ENCODE assay signal across 8 cellular contexts in genomic region chr13:50080158-50080855, GRCh38.
DNase-seq lines count a peak whose midpoint lies in the region; ATAC-seq and TF ChIP-seq lines count a peak whose summit lies in the region.

No MANE protein-coding gene starts in this region.

- TF ChIP-seq CTCF in esophagus squamous epithelium (IDR thresholded peaks at IDR 0.05) (no peak), nephron progenitor cell (IDR thresholded peaks at IDR 0.05) (no peak), vagina (IDR thresholded peaks at IDR 0.05) (no peak)

- peak overlapping the region; percentile 75 to 84 (median 78) for H3K4me3 ChIP-seq in esophagus squamous epithelium
- H3K4me3 ChIP-seq in vagina: peak overlapping the region; percentile 45 to 58

- H3K27ac Mint-ChIP-seq in activated CD8-positive, alpha-beta T cell treated with anti-CD3 and anti-CD28 coated beads, Interleukin-2, amount 10 ng/mL, durations not matched to agents 7 days and 5 days: peak overlapping the region; percentile 99
- peak overlapping the region; percentile 97 for H3K27ac Mint-ChIP-seq in nephron progenitor cell

- no peaks in the 10 kb centered on the region for H3K9me3 Mint-ChIP-seq in activated CD8-positive, alpha-beta T cell treated with anti-CD3 and anti-CD28 coated beads, Interleukin-2, amount 10 ng/mL, durations not matched to agents 7 days and 5 days (ENCODE audit: insufficient read depth)
- H3K9me3 Mint-ChIP-seq in nephron progenitor cell: no peaks in the 10 kb centered on the region

- no peaks in the 10 kb centered on the region for H3K27me3 Mint-ChIP-seq in activated CD8-positive, alpha-beta T cell treated with anti-CD3 and anti-CD28 coated beads, Interleukin-2, amount 10 ng/mL, durations not matched to agents 7 days and 5 days (ENCODE audit: low read depth)
- peaks cover 2% of the 10 kb centered on the region for H3K27me3 Mint-ChIP-seq in nephron progenitor cell (ENCODE audit: low read depth, poor library complexity)

- H3K4me1 ChIP-seq in esophagus squamous epithelium: peaks cover 10 to 77% (median 15%) of the 10 kb centered on the region in 3 donors
- peaks cover 56% of the 10 kb centered on the region for H3K4me1 ChIP-seq in vagina

- peak overlapping the region; percentile 99 for H3K4me3 Mint-ChIP-seq in activated CD8-positive, alpha-beta T cell treated with anti-CD3 and anti-CD28 coated beads, Interleukin-2, amount 10 ng/mL, durations not matched to agents 7 days and 5 days
- peak overlapping the region; percentile 99 for H3K4me3 Mint-ChIP-seq in nephron progenitor cell

- no peaks in the 10 kb centered on the region for H3K36me3 ChIP-seq in esophagus squamous epithelium
- H3K36me3 ChIP-seq in vagina: no peaks in the 10 kb centered on the region

- POLR2A ChIA-PET in activated CD8-positive, alpha-beta T cell treated with anti-CD3 and anti-CD28 coated beads, Interleukin-2, amount 10 ng/mL, durations not matched to agents 7 days and 5 days (lab: Charles Lee): interaction anchor here (0.8 to 7.9 kb wide), 17 partner anchors 9 to 832 kb away, joined by 3 to 240 read pairs (median 4); partner anchors contain the start of genes RNASEH2B and TRIM13

- no peak for TF ChIP-seq POLR2A in esophagus squamous epithelium (IDR thresholded peaks at IDR 0.05)
- TF ChIP-seq POLR2A in vagina (IDR thresholded peaks at IDR 0.05): no peak

- intact Hi-C loops in esophagus squamous epithelium (cut with DNase I): loop anchor here (5.0 to 10.0 kb wide), 3 partner anchors 42 to 834 kb away; no protein-coding TSS in a partner anchor
- intact Hi-C loops in vagina (cut with DNase I): loop anchor here (2.0 to 10.0 kb wide), 3 partner anchors 44 to 832 kb away; no protein-coding TSS in a partner anchor

- ATAC-seq in activated CD8-positive, alpha-beta T cell treated with anti-CD3 and anti-CD28 coated beads, Interleukin-2, amount 10 ng/mL, durations not matched to agents 7 days and 5 days: no peak
- ATAC-seq in HG03521 (IDR thresholded peaks at IDR 0.05; ENCODE audit: unreplicated experiment): no peak

- CTCF ChIA-PET in activated CD8-positive, alpha-beta T cell treated with anti-CD3 and anti-CD28 coated beads, Interleukin-2, amount 10 ng/mL, durations not matched to agents 7 days and 5 days (lab: Charles Lee): interaction anchor here (0.6 to 7.3 kb wide), 8 partner anchors 11 to 834 kb away, joined by 3 to 89 read pairs (median 4); partner anchors contain the start of gene TRIM13

- H3K4me1 Mint-ChIP-seq in activated CD8-positive, alpha-beta T cell treated with anti-CD3 and anti-CD28 coated beads, Interleukin-2, amount 10 ng/mL, durations not matched to agents 7 days and 5 days (ENCODE audit: low read depth): peaks cover 45% of the 10 kb centered on the region
- H3K4me1 Mint-ChIP-seq in nephron progenitor cell: peaks cover 55% of the 10 kb centered on the region

- WGBS in esophagus squamous epithelium, 2 donors: 1% methylated on average over 28 to 31 of the region's 31 CpGs

- peaks cover 0 to 33% (median 0%) of the 10 kb centered on the region in 4 donors for H3K27me3 ChIP-seq in esophagus squamous epithelium
- no peaks in the 10 kb centered on the region for H3K27me3 ChIP-seq in vagina

- H3K9me3 ChIP-seq in esophagus squamous epithelium (no peaks in the 10 kb centered on the region), vagina (no peaks in the 10 kb centered on the region)

- DNase-seq in DMS 273 (lab: John Stamatoyannopoulos, UW; ENCODE audit: unreplicated experiment) (peak; percentile 57), DMS 273 treated with DMSO at 0.1 percent for 48 hours (lab: John Stamatoyannopoulos, UW) (no peak), NCI-H146 treated with DMSO at 0.1 percent for 48 hours (lab: John Stamatoyannopoulos, UW; ENCODE audit: unreplicated experiment) (peak; percentile 25), esophagus squamous epithelium (lab: John Stamatoyannopoulos, UW) (no peak), nephron progenitor cell (peak; percentile 44), vagina (ENCODE audit: extremely low spot score in 2 of 2) (no peak)
- peak; percentile 48 for DNase-seq in activated CD8-positive, alpha-beta T cell treated with anti-CD3 and anti-CD28 coated beads, Interleukin-2, amount 10 ng/mL, durations not matched to agents 7 days and 5 days

- H3K27ac ChIP-seq in esophagus squamous epithelium: peak overlapping the region; percentile 92 to 98 (median 94)
- peak overlapping the region; percentile 87 for H3K27ac ChIP-seq in vagina

- H3K36me3 Mint-ChIP-seq in activated CD8-positive, alpha-beta T cell treated with anti-CD3 and anti-CD28 coated beads, Interleukin-2, amount 10 ng/mL, durations not matched to agents 7 days and 5 days (ENCODE audit: low read depth): peaks cover 62% of the 10 kb centered on the region
- H3K36me3 Mint-ChIP-seq in nephron progenitor cell (ENCODE audit: low read depth): peaks cover 12% of the 10 kb centered on the region

Comparison
In these comparisons a context has a peak if more than half of its experiments do, and no peak if none do; other contexts are left out.
1. DNase-seq: peak in DMS 273 (single experiment), NCI-H146 treated with DMSO at 0.1 percent for 48 hours (single experiment), activated CD8-positive, alpha-beta T cell treated with anti-CD3 and anti-CD28 coated beads, Interleukin-2, amount 10 ng/mL, durations not matched to agents 7 days and 5 days (single experiment) and nephron progenitor cell (single experiment); none in DMS 273 treated with DMSO at 0.1 percent for 48 hours (single experiment), esophagus squamous epithelium (single experiment) and vagina (0 of 2).